Comparison of ENCODE assay signal across 8 cellular contexts in the genomic region with DNA sequence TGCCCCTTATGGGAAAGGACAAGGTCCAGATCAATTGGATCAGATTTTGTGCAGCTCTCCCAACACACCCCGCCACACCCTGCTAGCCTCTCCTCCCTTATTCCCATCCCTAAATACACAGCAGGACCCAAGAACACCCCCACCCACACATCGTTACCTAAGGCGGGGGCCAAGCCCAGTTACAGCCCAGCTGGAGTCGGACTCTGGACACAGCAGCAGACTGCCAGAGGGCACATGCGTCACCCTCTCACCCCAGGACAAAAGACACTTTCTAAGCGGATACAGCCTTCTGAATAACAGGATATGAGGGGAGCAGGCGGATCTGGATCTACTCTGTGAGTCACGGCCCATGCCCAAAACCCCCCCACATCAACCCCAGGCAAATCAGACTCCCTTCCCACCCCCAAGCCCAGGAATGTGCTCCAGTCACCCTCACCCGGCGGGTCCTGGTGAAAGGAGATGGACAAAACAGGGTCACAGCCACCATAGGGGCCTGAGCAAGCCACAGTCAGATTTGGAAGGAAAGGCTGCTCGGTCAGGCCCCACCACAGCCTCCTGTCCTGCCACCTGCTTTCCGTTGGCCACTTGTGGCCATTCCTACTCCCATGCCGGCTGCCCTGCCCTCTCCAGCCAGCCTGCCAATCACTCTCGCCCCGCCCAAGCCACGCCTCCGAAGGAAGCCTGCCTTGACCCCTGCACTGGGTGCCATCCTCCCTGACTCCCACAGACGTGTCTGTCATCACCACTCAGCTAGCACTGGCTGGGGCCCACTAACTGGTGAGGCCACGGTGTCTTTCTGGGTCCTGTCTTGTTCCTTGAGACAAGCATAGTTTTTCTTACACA. TPM values are rescaled to one million over a fixed set of nuclear protein-coding genes. Genes with fewer than 3 reads are reported as not detected.
DNase-seq lines count a peak whose midpoint lies in the region; ATAC-seq and TF ChIP-seq lines count a peak whose summit lies in the region.

No MANE protein-coding gene starts in this region.

- peaks cover 0 to 17% of the 10 kb centered on the region in 2 donors for H3K36me3 ChIP-seq in left lung

- H3K27me3 Mint-ChIP-seq in dendritic cell treated with granulocyte-macrophage colony-stimulating factor and Interleukin-4, amounts not matched to agents 40 ng/mL and 50 ng/mL, for 4 days = peaks cover 1% of the 10 kb centered on the region

- H3K9me3 Mint-ChIP-seq in dendritic cell treated with granulocyte-macrophage colony-stimulating factor and Interleukin-4, amounts not matched to agents 40 ng/mL and 50 ng/mL, for 4 days = no peaks in the 10 kb centered on the region

- H3K27ac ChIP-seq in left lung = peak overlapping the region; percentile 82 to 88

- in situ Hi-C loops in ACHN (cut with HindIII; ENCODE audit: low pct_ligation_motif_present, low pct_unique_long_range_greater_than_20kb, low sequenced_read_pairs) = no loop called here

- no peak for TF ChIP-seq CTCF in left lung (IDR thresholded peaks at IDR 0.05)

- H3K4me1 ChIP-seq in left lung = peaks cover 30 to 35% of the 10 kb centered on the region in 2 donors

- H3K4me1 Mint-ChIP-seq in dendritic cell treated with granulocyte-macrophage colony-stimulating factor and Interleukin-4, amounts not matched to agents 40 ng/mL and 50 ng/mL, for 4 days (ENCODE audit: low read depth) = peaks cover 42% of the 10 kb centered on the region

- ATAC-seq in left lung (peak; percentile 62), GM21529 (IDR thresholded peaks at IDR 0.05; ENCODE audit: unreplicated experiment) (no peak), GM21528 (IDR thresholded peaks at IDR 0.05; ENCODE audit: low FRiP score, unreplicated experiment) (no peak)

- H3K36me3 Mint-ChIP-seq in dendritic cell treated with granulocyte-macrophage colony-stimulating factor and Interleukin-4, amounts not matched to agents 40 ng/mL and 50 ng/mL, for 4 days (ENCODE audit: low read depth) = no peaks in the 10 kb centered on the region

- no peaks in the 10 kb centered on the region for H3K27me3 ChIP-seq in left lung

- no peaks in the 10 kb centered on the region for H3K9me3 ChIP-seq in left lung

- H3K4me3 Mint-ChIP-seq in dendritic cell treated with granulocyte-macrophage colony-stimulating factor and Interleukin-4, amounts not matched to agents 40 ng/mL and 50 ng/mL, for 4 days = no peak overlapping the region

- peak overlapping the region; percentile 2 for H3K27ac Mint-ChIP-seq in dendritic cell treated with granulocyte-macrophage colony-stimulating factor and Interleukin-4, amounts not matched to agents 40 ng/mL and 50 ng/mL, for 4 days

- H3K4me3 ChIP-seq in left lung = peak overlapping the region; percentile 13 to 51

- intact Hi-C loops in dendritic cell treated with granulocyte-macrophage colony-stimulating factor and Interleukin-4, amounts not matched to agents 40 ng/mL and 50 ng/mL, for 4 days (cut with micrococcal nuclease) = no loop called here
- intact Hi-C loops in left lung (cut with DNase I) = no loop called here

- peak; percentile 86 for DNase-seq in 8988T
- peak; percentile 53 for DNase-seq in NCI-H146 treated with DMSO at 0.1 percent for 48 hours (lab: John Stamatoyannopoulos, UW; ENCODE audit: unreplicated experiment)
- peak; percentile 80 to 89 for DNase-seq in left lung
- peak; percentile 68 for DNase-seq in superior temporal gyrus (ENCODE audit: extremely low spot score)
- DNase-seq in ACHN = no peak

RNA-seq across cellular contexts. Expression of gene S100A16, which starts 4.0 kb away (rescaled TPM):
- 100 to 1,000 TPM; 118 to 145 TPM for total RNA-seq in left lung

RNA-seq across cellular contexts. Expression of gene S100A14, which starts 7.2 kb away (rescaled TPM):
- 100 to 1,000 TPM in 1 of 2 donors, 10 to 100 TPM in 1; 100.0 to 152 TPM for total RNA-seq in left lung

RNA-seq across cellular contexts. Expression of gene S100A13, which starts 18.3 kb away (rescaled TPM):
- 10 to 100 TPM; 75.1 to 80.0 TPM for total RNA-seq in left lung

RNA-seq across cellular contexts. Expression of gene S100A1, which starts 19.3 kb away (rescaled TPM):
- total RNA-seq in left lung = 1 to 10 TPM in 1 of 2 donors, under 1 TPM in 1; 0.93 to 2.3 TPM

RNA-seq across cellular contexts. Expression of gene CHTOP, which starts 24.9 kb away (rescaled TPM):
- 10 to 100 TPM; 54.5 to 65.5 TPM for total RNA-seq in left lung
